In the genomic region with DNA sequence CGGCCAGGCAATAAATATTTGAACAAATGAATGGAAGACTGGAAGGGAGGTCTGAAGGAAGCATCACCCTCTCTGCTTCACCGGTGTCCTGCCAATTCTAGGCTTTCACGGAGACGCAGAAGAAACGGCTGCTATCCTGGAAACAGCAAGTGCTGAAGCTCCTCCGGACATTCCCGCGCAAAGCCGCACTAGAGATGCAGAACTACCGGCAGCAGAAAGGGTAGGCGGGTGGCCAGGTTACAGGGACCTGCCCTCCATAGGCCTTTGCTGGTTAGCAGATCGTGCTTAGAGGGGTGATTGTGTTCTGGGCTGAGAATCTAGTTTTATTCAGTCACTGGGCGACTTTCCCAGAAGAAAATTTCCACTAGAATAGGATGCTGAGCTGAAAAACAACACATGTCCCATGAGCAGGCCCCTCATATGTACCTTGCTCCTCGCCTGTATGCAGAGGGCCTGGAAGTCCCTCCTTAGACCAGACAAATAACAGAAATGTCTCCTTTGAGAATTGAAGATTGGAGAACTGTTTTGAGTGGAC, we compare ENCODE assay signal across 17 cellular contexts. TPM values are rescaled to one million over a fixed set of nuclear protein-coding genes. Genes with fewer than 3 reads are reported as not detected.
"Had no signal": no experiment of that assay in that cellular context is flagged by ENCODE, and none has a peak within 500 bp of the region (broad histone marks: within the 10 kb centered on the region; RNA-seq: fewer than 3 reads in every experiment).

No MANE protein-coding gene starts in this region.

- H3K27me3 ChIP-seq: ascending aorta, esophagus squamous epithelium, ovary, sigmoid colon, transverse colon, vagina had no signal

- FAIRE-seq: bronchial epithelial cell had no signal

- H3K4me3 Mint-ChIP-seq: activated CD4-positive, alpha-beta T cell treated with anti-CD3 and anti-CD28 coated beads, Interleukin-2, amount 10 ng/mL, durations not matched to agents 24 days and 14 days; activated naive CD8-positive, alpha-beta T cell treated with anti-CD3 and anti-CD28 coated beads for 36 hours; activated T-cell treated with anti-CD3 and anti-CD28 coated beads, Interleukin-2, amount 50 U/mL, for 72 hours; T-helper 1 cell treated with Interleukin-12 subunit alpha and Interleukin-12 subunit beta and Interleukin-4 antibody, amounts not matched to agents 30 μg/mL and 1 μg/mL, for 36 hours had no signal

- DNase-seq: activated CD4-positive, alpha-beta T cell treated with anti-CD3 and anti-CD28 coated beads, Interleukin-2, amount 10 ng/mL, durations not matched to agents 24 days and 14 days; activated CD8-positive, alpha-beta memory T cell treated with anti-CD3 and anti-CD28 coated beads, Interleukin-2, amount 50 U/mL, for 48 hours; activated naive CD8-positive, alpha-beta T cell treated with anti-CD3 and anti-CD28 coated beads for 36 hours; activated T-cell treated with anti-CD3 and anti-CD28 coated beads, Interleukin-2, amount 50 U/mL, for 72 hours; esophagus squamous epithelium; glutamatergic neuron; left ventricle myocardium superior; ovary; sigmoid colon; stimulated activated CD4-positive, alpha-beta T cell treated with anti-CD3 and anti-CD28 coated beads, Interleukin-1b, Interleukin-23, amount 100 ng/mL, for 48 hours; transverse colon; WERI-Rb-1 had no signal

- H3K36me3 ChIP-seq: ovary had no signal

- H3K27ac Mint-ChIP-seq: activated CD4-positive, alpha-beta T cell treated with anti-CD3 and anti-CD28 coated beads, Interleukin-2, amount 10 ng/mL, durations not matched to agents 24 days and 14 days; activated naive CD8-positive, alpha-beta T cell treated with anti-CD3 and anti-CD28 coated beads for 36 hours; activated T-cell treated with anti-CD3 and anti-CD28 coated beads, Interleukin-2, amount 50 U/mL, for 72 hours; T-helper 1 cell treated with Interleukin-12 subunit alpha and Interleukin-12 subunit beta and Interleukin-4 antibody, amounts not matched to agents 30 μg/mL and 1 μg/mL, for 36 hours had no signal

- ATAC-seq: activated T-cell treated with anti-CD3 and anti-CD28 coated beads, Interleukin-2, amount 50 U/mL, for 72 hours; left ventricle myocardium superior had no signal

- H3K4me1 Mint-ChIP-seq: activated naive CD8-positive, alpha-beta T cell treated with anti-CD3 and anti-CD28 coated beads for 36 hours had no signal

- H3K4me3 ChIP-seq: ascending aorta, esophagus squamous epithelium, ovary, sigmoid colon, transverse colon, vagina had no signal

- H3K9me3 Mint-ChIP-seq: activated CD4-positive, alpha-beta T cell treated with anti-CD3 and anti-CD28 coated beads, Interleukin-2, amount 10 ng/mL, durations not matched to agents 24 days and 14 days; activated naive CD8-positive, alpha-beta T cell treated with anti-CD3 and anti-CD28 coated beads for 36 hours; activated T-cell treated with anti-CD3 and anti-CD28 coated beads, Interleukin-2, amount 50 U/mL, for 72 hours; T-helper 1 cell treated with Interleukin-12 subunit alpha and Interleukin-12 subunit beta and Interleukin-4 antibody, amounts not matched to agents 30 μg/mL and 1 μg/mL, for 36 hours had no signal

- H3K9me3 ChIP-seq: ascending aorta, esophagus squamous epithelium, ovary, sigmoid colon, transverse colon, vagina had no signal

- H3K27ac ChIP-seq: esophagus squamous epithelium, ovary, vagina, WERI-Rb-1 had no signal

- H3K4me1 ChIP-seq: ascending aorta, esophagus squamous epithelium, sigmoid colon, transverse colon, vagina had no signal

- H3K27me3 Mint-ChIP-seq: activated CD4-positive, alpha-beta T cell treated with anti-CD3 and anti-CD28 coated beads, Interleukin-2, amount 10 ng/mL, durations not matched to agents 24 days and 14 days; activated naive CD8-positive, alpha-beta T cell treated with anti-CD3 and anti-CD28 coated beads for 36 hours had no signal

RNA-seq across cellular contexts. Expression of gene ZFP36, which starts 26.7 kb away (rescaled TPM):
- polyA plus RNA-seq: neural cell had no signal
